In the genomic region with DNA sequence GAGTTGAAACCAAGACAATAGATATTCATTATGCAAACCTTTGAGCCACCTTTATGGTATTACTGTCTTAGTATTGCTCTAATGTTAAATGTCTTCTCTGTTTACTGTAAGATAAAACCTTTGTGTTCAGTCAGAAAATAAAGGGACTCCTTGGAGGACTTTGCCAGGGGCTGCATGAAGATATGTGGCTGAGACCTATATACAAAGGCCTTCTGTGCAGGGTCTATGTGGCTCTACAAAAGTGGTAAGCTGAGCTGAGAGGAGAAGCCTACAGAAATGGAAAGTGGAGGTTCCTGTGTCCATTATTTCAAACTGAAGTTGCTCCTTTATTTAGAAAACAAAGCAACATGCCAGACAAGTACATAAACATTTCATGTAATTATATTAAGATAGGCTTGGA, we compare ENCODE assay signal across 1 cellular context.
TF ChIP-seq lines count a peak whose summit lies in the region.

No MANE protein-coding gene starts in this region.

TF ChIP-seq in A549, 52 proteins besides CTCF, POLR2A, EP300 and RAD21 (continued from another document):
- TF ChIP-seq NPAS2 (CRISPR knock-in tag; IDR thresholded peaks at IDR 0.05; ENCODE audit: borderline replicate concordance) (no peak), FOXS1 (CRISPR knock-in tag; IDR thresholded peaks at IDR 0.05) (no peak), CBX2 (IDR thresholded peaks at IDR 0.05; ENCODE audit: borderline replicate concordance, low read depth) (no peak), ESRRA (IDR thresholded peaks at IDR 0.05; ENCODE audit: borderline replicate concordance, low read length) (no peak), HEYL (CRISPR knock-in tag; IDR thresholded peaks at IDR 0.05) (no peak), NR3C1 (IDR thresholded peaks at IDR 0.05) (no peak), NFE2L2 (conservative IDR thresholded peaks at IDR 0.05; ENCODE audit: low read length) (no peak)
- TF ChIP-seq, protein P1, sequence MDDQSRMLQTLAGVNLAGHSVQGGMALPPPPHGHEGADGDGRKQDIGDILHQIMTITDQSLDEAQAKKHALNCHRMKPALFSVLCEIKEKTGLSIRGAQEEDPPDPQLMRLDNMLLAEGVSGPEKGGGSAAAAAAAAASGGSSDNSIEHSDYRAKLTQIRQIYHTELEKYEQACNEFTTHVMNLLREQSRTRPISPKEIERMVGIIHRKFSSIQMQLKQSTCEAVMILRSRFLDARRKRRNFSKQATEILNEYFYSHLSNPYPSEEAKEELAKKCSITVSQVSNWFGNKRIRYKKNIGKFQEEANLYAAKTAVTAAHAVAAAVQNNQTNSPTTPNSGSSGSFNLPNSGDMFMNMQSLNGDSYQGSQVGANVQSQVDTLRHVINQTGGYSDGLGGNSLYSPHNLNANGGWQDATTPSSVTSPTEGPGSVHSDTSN (IDR thresholded peaks at IDR 0.05): no peak
- TF ChIP-seq, protein P2, sequence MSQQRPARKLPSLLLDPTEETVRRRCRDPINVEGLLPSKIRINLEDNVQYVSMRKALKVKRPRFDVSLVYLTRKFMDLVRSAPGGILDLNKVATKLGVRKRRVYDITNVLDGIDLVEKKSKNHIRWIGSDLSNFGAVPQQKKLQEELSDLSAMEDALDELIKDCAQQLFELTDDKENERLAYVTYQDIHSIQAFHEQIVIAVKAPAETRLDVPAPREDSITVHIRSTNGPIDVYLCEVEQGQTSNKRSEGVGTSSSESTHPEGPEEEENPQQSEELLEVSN (IDR thresholded peaks at IDR 0.05; ENCODE audit: borderline replicate concordance, low read depth): no peak
